In genomic region chrX:23904096-23904495, GRCh38 we compare ENCODE assay signal across 1 cellular context.
TF ChIP-seq lines count a peak whose summit lies in the region.

No MANE protein-coding gene starts in this region.

TF ChIP-seq in GM12878, 131 proteins besides CTCF, POLR2A, EP300 and RAD21:
- TF ChIP-seq CREB1 (IDR thresholded peaks at IDR 0.05; ENCODE audit: low read depth) (peak; percentile 43; the same call in 1 of the 2 replicates), LARP7 (IDR thresholded peaks at IDR 0.05) (no peak)
